8 cellular contexts compared by ENCODE assay signal in the genomic region with DNA sequence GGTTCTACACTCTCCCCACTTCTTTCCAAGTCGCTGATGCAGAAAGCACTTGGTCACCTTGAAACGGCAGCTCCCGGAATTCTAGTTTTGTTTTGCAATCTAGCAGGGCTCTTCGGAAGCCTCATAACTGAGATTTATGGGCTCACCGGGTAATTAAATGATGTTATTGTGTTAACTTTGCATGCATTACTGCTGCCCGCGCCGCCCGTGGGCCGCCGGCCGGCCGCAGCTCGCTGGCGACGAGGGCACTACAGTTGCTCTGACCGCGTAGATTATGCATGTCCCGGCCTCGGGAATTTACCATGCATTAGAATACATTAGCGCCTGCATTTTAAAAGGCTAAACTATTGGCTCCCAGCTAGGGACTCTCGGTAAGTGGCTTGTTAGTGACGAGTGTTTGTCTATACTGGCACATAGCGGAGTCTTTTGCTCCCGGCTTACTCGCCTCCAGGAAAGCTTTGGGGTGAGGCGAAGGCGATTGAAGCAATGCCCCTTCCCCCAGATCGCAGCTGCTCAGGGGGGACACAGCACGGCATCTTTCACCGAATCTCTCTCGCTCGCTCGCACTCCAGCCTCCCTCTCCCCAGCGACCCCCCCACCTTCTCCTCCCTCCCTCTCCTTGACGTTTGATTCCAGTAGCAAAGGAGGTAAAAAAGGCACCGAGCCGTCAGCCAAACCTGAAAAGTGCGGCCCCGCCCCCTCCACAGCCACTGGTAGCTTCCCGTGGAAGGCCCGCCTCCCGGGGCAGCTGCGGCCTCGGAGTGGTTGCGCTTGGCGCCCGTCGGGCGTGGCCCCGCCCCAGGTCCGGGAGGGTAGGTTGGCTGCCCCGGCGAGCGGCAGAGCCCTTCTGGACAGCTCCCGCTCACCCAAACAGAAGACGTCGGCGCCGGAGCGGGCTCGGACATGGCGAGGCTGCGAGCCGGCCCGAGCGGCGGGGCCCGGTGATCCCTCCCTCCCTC. TPM values are rescaled to one million over a fixed set of nuclear protein-coding genes. Genes with fewer than 3 reads are reported as not detected.
DNase-seq lines count a peak whose midpoint lies in the region; ATAC-seq and TF ChIP-seq lines count a peak whose summit lies in the region.

TSS of gene ONECUT2 (plus strand) at position 839 of the 959 bp plus-strand sequence. CDS start 343 bp downstream, outside the sequence.

- peak within 1 kb of the TSS; percentile 47 for H2AFZ ChIP-seq in smooth muscle cell (ENCODE audit: low read depth)

- no peak within 1 kb of the TSS for H3K27ac Mint-ChIP-seq in activated B cell treated with CpG ODN at 0.5 μM for 24 hours
- no peak within 1 kb of the TSS for H3K27ac Mint-ChIP-seq in central memory CD8-positive, alpha-beta T cell (ENCODE audit: low read depth)

- peaks cover 33% of the 10 kb centered on the region for H3K4me1 ChIP-seq in smooth muscle cell (ENCODE audit: low read depth)

- no peaks in the 10 kb centered on the region for H3K9me3 Mint-ChIP-seq in activated B cell treated with CpG ODN at 0.5 μM for 24 hours
- H3K9me3 Mint-ChIP-seq in central memory CD8-positive, alpha-beta T cell, result no peaks in the 10 kb centered on the region

- intact Hi-C loops in activated B cell treated with CpG ODN at 0.5 μM for 24 hours (cut with micrococcal nuclease), result loop anchor here (5.0 kb wide), 2 partner anchors 568 to 798 kb away; partner anchors contain the start of gene TXNL1

- no peaks in the 10 kb centered on the region for H3K79me2 ChIP-seq in smooth muscle cell (ENCODE audit: low read depth)

- under 1% methylated on average over 53 of the region's 69 CpGs for WGBS in smooth muscle cell (ENCODE audit: low lambda C conversion rate)

- POLR2A ChIA-PET in activated B cell treated with CpG ODN at 0.5 μM for 24 hours (lab: Charles Lee), result no interaction called here

- no peak within 1 kb of the TSS for H3K27ac ChIP-seq in smooth muscle cell (ENCODE audit: low read depth)

- peaks cover 93% of the 10 kb centered on the region for H3K27me3 ChIP-seq in smooth muscle cell (ENCODE audit: low read depth)

- H4K20me1 ChIP-seq in smooth muscle cell (ENCODE audit: low read depth), result no peaks in the 10 kb centered on the region

- H3K4me1 Mint-ChIP-seq in activated B cell treated with CpG ODN at 0.5 μM for 24 hours, result peaks cover 35% of the 10 kb centered on the region
- peaks cover 30% of the 10 kb centered on the region for H3K4me1 Mint-ChIP-seq in central memory CD8-positive, alpha-beta T cell

- peaks cover 77% of the 10 kb centered on the region for H3K27me3 Mint-ChIP-seq in activated B cell treated with CpG ODN at 0.5 μM for 24 hours
- H3K27me3 Mint-ChIP-seq in central memory CD8-positive, alpha-beta T cell, result peaks cover 94% of the 10 kb centered on the region

- no peaks in the 10 kb centered on the region for H3K36me3 Mint-ChIP-seq in activated B cell treated with CpG ODN at 0.5 μM for 24 hours (ENCODE audit: low read depth)
- peaks cover 7% of the 10 kb centered on the region for H3K36me3 Mint-ChIP-seq in central memory CD8-positive, alpha-beta T cell (ENCODE audit: insufficient read depth)

- no peaks in the 10 kb centered on the region for H3K36me3 ChIP-seq in smooth muscle cell (ENCODE audit: low read depth)

- H3K9me3 ChIP-seq in smooth muscle cell (replicated peaks; ENCODE audit: low read depth), result no peaks in the 10 kb centered on the region

- H3K9ac ChIP-seq in smooth muscle cell (ENCODE audit: low read depth), result no peak within 1 kb of the TSS

- peak within 1 kb of the TSS; percentile 88 for H3K4me2 ChIP-seq in smooth muscle cell

- peak within 1 kb of the TSS; percentile 61 for H3K4me3 Mint-ChIP-seq in activated B cell treated with CpG ODN at 0.5 μM for 24 hours
- H3K4me3 Mint-ChIP-seq in central memory CD8-positive, alpha-beta T cell, result peak within 1 kb of the TSS; percentile 71

- TF ChIP-seq CTCF in activated B cell treated with CpG ODN at 0.5 μM for 24 hours (IDR thresholded peaks at IDR 0.05), result no peak
- no peak for TF ChIP-seq CTCF in smooth muscle cell (IDR thresholded peaks at IDR 0.05; ENCODE audit: borderline replicate concordance, insufficient read depth, poor library complexity, severe bottlenecking)

- no peaks in the 10 kb centered on the region for H3F3A ChIP-seq in smooth muscle cell (ENCODE audit: low read depth)

- peak; percentile 96 for DNase-seq in Daoy (ENCODE audit: low read depth)
- DNase-seq in NCI-H2196 treated with DMSO at 0.1 percent for 48 hours (lab: John Stamatoyannopoulos, UW; ENCODE audit: unreplicated experiment), result peak; percentile 95
- peak; percentile 36 for DNase-seq in activated B cell treated with CpG ODN at 0.5 μM for 24 hours
- DNase-seq in central memory CD8-positive, alpha-beta T cell (ENCODE audit: low spot score in 2 of 2), result no peak
- DNase-seq in islet precursor cell, result peak; percentile 98
- peak; percentile 62 for DNase-seq in smooth muscle cell (lab: John Stamatoyannopoulos, UW; ENCODE audit: unreplicated experiment)

- ATAC-seq in HG02970 (IDR thresholded peaks at IDR 0.05; ENCODE audit: low FRiP score, unreplicated experiment) (peak; percentile 54), activated B cell treated with CpG ODN at 0.5 μM for 24 hours (ENCODE audit: low read depth) (peak; percentile 93), HG03045 (IDR thresholded peaks at IDR 0.05; ENCODE audit: unreplicated experiment) (no peak)
- no peak for ATAC-seq in central memory CD8-positive, alpha-beta T cell (replicated peaks; ENCODE audit: extremely low read depth, poor library complexity, severe bottlenecking)

- H3K4me3 ChIP-seq in smooth muscle cell, result peak within 1 kb of the TSS; percentile 55

- CTCF ChIA-PET in activated B cell treated with CpG ODN at 0.5 μM for 24 hours (lab: Charles Lee), result interaction anchor here (1.0 kb wide), 1 partner anchor 9 kb away, joined by 3 read pairs; no protein-coding TSS in a partner anchor

RNA-seq across cellular contexts. Expression of gene ONECUT2, which starts in this region (rescaled TPM):
- 1.1 and 1.2 TPM in 2 replicates for total RNA-seq in Daoy (2014; rRNA removed; shearing (Covaris generic))
- total RNA-seq in activated B cell treated with CpG ODN at 0.5 μM for 24 hours (not detected in 2 replicates), smooth muscle cell (0.04 TPM in 1 of 2 replicates, not detected in the other)
- polyA plus RNA-seq in smooth muscle cell, result not detected in 2 replicates

Comparison
In these comparisons a context has a peak if more than half of its experiments do, and no peak if none do; other contexts are left out.
1. Peak in DNase-seq and ATAC-seq in activated B cell treated with CpG ODN at 0.5 μM for 24 hours; RNA of the gene not detected or under 1 TPM.
2. Peak in DNase-seq, H3K4me3 ChIP-seq and H3K4me2 ChIP-seq in smooth muscle cell; RNA of the gene not detected or under 1 TPM.
3. DNase-seq: peak in Daoy (single experiment), NCI-H2196 treated with DMSO at 0.1 percent for 48 hours (single experiment) and islet precursor cell (single experiment); none in central memory CD8-positive, alpha-beta T cell (0 of 2).